In the genomic region with DNA sequence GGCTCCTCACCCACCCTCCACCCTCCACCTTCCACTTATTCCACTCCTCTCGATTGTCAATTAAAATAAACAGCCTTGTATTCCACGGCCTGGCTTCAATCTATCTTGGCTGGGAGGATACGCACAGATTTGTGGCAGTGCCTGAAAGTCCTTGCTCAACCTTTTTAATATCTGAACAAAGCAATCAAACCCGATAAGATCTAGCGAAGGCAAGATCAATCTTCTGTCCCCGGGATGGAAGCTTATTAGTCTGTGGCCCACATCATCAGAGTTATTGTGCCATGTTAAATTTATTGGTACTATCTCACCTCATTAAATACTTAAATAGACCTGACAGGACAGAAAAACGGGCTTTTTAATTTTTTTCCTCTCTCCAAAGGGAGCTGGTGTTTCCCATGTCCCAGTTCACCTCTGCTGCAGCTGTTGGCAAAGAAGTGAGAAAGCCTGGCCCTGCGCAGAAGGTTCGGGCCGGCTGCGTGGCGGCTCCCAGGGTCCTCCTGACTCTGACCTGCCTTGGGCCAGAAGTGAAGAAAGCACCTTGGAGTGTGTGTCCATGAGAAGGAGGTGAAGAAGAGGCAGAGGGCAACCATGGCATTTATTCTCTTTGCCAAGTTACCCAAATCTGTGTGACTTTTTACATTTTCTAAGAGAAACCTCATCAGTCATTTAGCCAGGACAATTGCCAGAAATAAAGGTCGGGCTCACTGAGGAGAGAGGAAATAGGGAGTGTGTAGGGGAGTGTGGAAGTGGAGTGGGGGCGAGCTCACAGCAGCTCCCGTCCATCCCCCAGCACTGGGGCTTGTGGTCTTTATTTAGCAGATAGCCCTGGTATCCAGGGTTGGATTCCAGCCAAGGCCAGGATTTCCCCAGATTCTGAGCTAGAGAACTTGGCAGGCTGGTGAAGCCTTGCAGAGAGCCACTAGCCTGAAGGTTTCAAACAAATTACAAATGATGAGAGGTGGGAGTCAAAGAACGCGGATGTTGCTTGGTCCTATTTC, we compare ENCODE assay signal across 16 cellular contexts.
DNase-seq lines count a peak whose midpoint lies in the region; ATAC-seq, FAIRE-seq and TF ChIP-seq lines count a peak whose summit lies in the region.
"Had no signal": no experiment of that assay in that cellular context is flagged by ENCODE, and none has a peak within 500 bp of the region (broad histone marks: within the 10 kb centered on the region; RNA-seq: fewer than 3 reads in every experiment).

No MANE protein-coding gene starts in this region.

- TF ChIP-seq POLR2A in prostate gland (IDR thresholded peaks at IDR 0.05) (no peak), esophagus squamous epithelium (IDR thresholded peaks at IDR 0.05) (no peak)

- H3K36me3 ChIP-seq in prostate gland, result no peaks in the 10 kb centered on the region
- no peaks in the 10 kb centered on the region for H3K36me3 ChIP-seq in esophagus squamous epithelium

- peaks cover 5% of the 10 kb centered on the region for H3K27me3 Mint-ChIP-seq in activated T-helper 17 cell treated with anti-CD3 and anti-CD28 coated beads, Interleukin-2, amount 50 U/mL, for 72 hours

- no peaks in the 10 kb centered on the region for H3K9me3 ChIP-seq in prostate gland
- H3K9me3 ChIP-seq in esophagus squamous epithelium, result no peaks in the 10 kb centered on the region

- H3K36me3 Mint-ChIP-seq in activated T-helper 17 cell treated with anti-CD3 and anti-CD28 coated beads, Interleukin-2, amount 50 U/mL, for 72 hours (ENCODE audit: low read depth), result no peaks in the 10 kb centered on the region
- H3K36me3 Mint-ChIP-seq: immature natural killer cell, natural killer cell had no signal

- no peak overlapping the region for H3K4me3 ChIP-seq in fibroblast of villous mesenchyme (ENCODE audit: low read depth, low read length)
- no peak overlapping the region for H3K4me3 ChIP-seq in prostate gland
- no peak overlapping the region for H3K4me3 ChIP-seq in esophagus squamous epithelium

- no peak overlapping the region for H3K27ac Mint-ChIP-seq in activated T-helper 17 cell treated with anti-CD3 and anti-CD28 coated beads, Interleukin-2, amount 50 U/mL, for 72 hours
- H3K27ac Mint-ChIP-seq: immature natural killer cell, natural killer cell had no signal

- intact Hi-C loops in prostate gland (cut with DNase I), result no loop called here
- intact Hi-C loops in esophagus squamous epithelium (cut with DNase I), result no loop called here
- intact Hi-C loops in posterior vena cava (cut with DNase I), result loop anchor here in 1 of 2 donors (10.0 kb wide), 1 partner anchor 98 kb away; no protein-coding TSS in a partner anchor

- WGBS in prostate gland, result 28% methylated on average over 17 of the region's 17 CpGs
- 59 to 60% methylated on average over 17 of the region's 17 CpGs for WGBS in esophagus squamous epithelium, 2 donors

- no peak for ATAC-seq in activated T-helper 17 cell treated with anti-CD3 and anti-CD28 coated beads, Interleukin-2, amount 50 U/mL, for 72 hours (replicated peaks)
- ATAC-seq: PC-3 had no signal

- no peaks in the 10 kb centered on the region for H3K4me1 Mint-ChIP-seq in activated T-helper 17 cell treated with anti-CD3 and anti-CD28 coated beads, Interleukin-2, amount 50 U/mL, for 72 hours
- H3K4me1 Mint-ChIP-seq: immature natural killer cell, natural killer cell had no signal

- H3K27ac ChIP-seq in prostate gland, result no peak overlapping the region
- no peak overlapping the region for H3K27ac ChIP-seq in esophagus squamous epithelium

- H3K4me3 Mint-ChIP-seq in activated T-helper 17 cell treated with anti-CD3 and anti-CD28 coated beads, Interleukin-2, amount 50 U/mL, for 72 hours, result no peak overlapping the region
- H3K4me3 Mint-ChIP-seq: immature natural killer cell, natural killer cell had no signal

- no peak for TF ChIP-seq CTCF in fibroblast of villous mesenchyme (IDR thresholded peaks at IDR 0.05; ENCODE audit: insufficient read depth, low read depth, low read length)
- TF ChIP-seq CTCF in prostate gland (IDR thresholded peaks at IDR 0.05), result no peak
- no peak for TF ChIP-seq CTCF in esophagus squamous epithelium (IDR thresholded peaks at IDR 0.05)

- FAIRE-seq in RCC 7860 (lab: Jason Lieb, UNC), result no peak
- FAIRE-seq: bronchial epithelial cell had no signal

- H3K27me3 ChIP-seq in prostate gland (replicated peaks; ENCODE audit: insufficient read depth), result no peaks in the 10 kb centered on the region
- H3K27me3 ChIP-seq in esophagus squamous epithelium, result no peaks in the 10 kb centered on the region

- peaks cover 4% of the 10 kb centered on the region for H3K9me3 Mint-ChIP-seq in activated T-helper 17 cell treated with anti-CD3 and anti-CD28 coated beads, Interleukin-2, amount 50 U/mL, for 72 hours
- H3K9me3 Mint-ChIP-seq: natural killer cell had no signal

- peak; percentile 47 for DNase-seq in H4 (ENCODE audit: low spot score)
- DNase-seq in RCC 7860 (ENCODE audit: low spot score), result peak; percentile 41
- DNase-seq in fibroblast of villous mesenchyme (ENCODE audit: low read depth), result peak; percentile 11
- DNase-seq in prostate gland (ENCODE audit: low spot score), result peak; percentile 15
- no peak for DNase-seq in esophagus squamous epithelium (lab: John Stamatoyannopoulos, UW)
- no peak for DNase-seq in activated effector memory CD4-positive, alpha-beta T cell treated with anti-CD3 and anti-CD28 coated beads, Interleukin-2, amount 50 U/mL, for 16 hours
- DNase-seq in posterior vena cava (ENCODE audit: low spot score), result no peak
- DNase-seq: activated T-cell treated with anti-CD3 and anti-CD28 coated beads for 4 hours, erythroblast, GOT3, immature natural killer cell, natural killer cell, NCI-H1048, PC-3 had no signal

- H3K4me1 ChIP-seq in prostate gland (replicated peaks), result no peaks in the 10 kb centered on the region
- H3K4me1 ChIP-seq in esophagus squamous epithelium, result peaks cover 0 to 15% (median 0%) of the 10 kb centered on the region in 3 donors

Comparison
In these comparisons a context has a peak if more than half of its experiments do, and no peak if none do; other contexts are left out.
1. DNase-seq: peak in H4 (single experiment), RCC 7860 (single experiment), fibroblast of villous mesenchyme (single experiment) and prostate gland (single experiment); none in esophagus squamous epithelium (single experiment), activated effector memory CD4-positive, alpha-beta T cell treated with anti-CD3 and anti-CD28 coated beads, Interleukin-2, amount 50 U/mL, for 16 hours (single experiment) and posterior vena cava (single experiment).